12 cellular contexts compared by ENCODE assay signal in the genomic region with DNA sequence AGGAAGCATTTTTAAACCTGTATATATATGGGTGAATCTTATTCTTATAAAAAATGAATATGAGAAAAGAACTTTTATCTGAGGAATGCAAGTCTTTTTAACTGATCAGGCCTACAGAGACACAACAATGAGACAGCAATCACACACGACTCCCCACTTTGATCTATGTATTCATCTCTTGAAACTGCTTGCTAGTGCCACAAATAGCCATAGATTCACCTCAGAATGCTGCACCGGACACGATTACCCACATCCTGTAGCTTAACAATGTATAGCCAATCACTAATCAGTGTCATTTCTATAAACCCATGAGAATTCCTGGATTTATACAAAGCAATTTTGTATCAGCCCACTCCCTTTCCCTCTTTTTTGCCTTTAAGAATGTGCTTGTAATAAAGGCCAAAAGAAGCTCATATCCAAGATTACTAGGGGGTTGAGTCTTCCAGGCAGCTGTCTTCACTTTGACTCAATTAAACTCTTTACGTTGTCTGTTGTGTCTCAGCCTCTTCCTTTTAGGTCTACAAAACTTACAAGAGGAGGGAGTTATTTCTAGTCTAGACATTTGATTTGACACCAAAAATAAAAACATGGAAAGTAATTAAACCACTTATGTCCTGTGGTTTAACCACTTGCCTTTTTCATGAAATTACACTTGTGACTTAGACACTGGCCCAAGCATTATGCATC.
DNase-seq lines count a peak whose midpoint lies in the region; ATAC-seq lines count a peak whose summit lies in the region.
"Had no signal": no experiment of that assay in that cellular context is flagged by ENCODE, and none has a peak within 500 bp of the region (broad histone marks: within the 10 kb centered on the region; RNA-seq: fewer than 3 reads in every experiment).

No MANE protein-coding gene starts in this region.

- H3K4me1 Mint-ChIP-seq in activated CD4-positive, alpha-beta memory T cell treated with anti-CD3 and anti-CD28 coated beads for 36 hours (ENCODE audit: low read depth) = peaks cover 15% of the 10 kb centered on the region
- H3K4me1 Mint-ChIP-seq in activated CD4-positive, alpha-beta memory T cell treated with anti-CD3 and anti-CD28 coated beads, Interleukin-2, amount 10 ng/mL, durations not matched to agents 7 days and 5 days = peaks cover 16% of the 10 kb centered on the region

- H3K27ac Mint-ChIP-seq in activated CD4-positive, alpha-beta memory T cell treated with anti-CD3 and anti-CD28 coated beads for 36 hours = no peak overlapping the region
- no peak overlapping the region for H3K27ac Mint-ChIP-seq in activated CD4-positive, alpha-beta memory T cell treated with anti-CD3 and anti-CD28 coated beads, Interleukin-2, amount 10 ng/mL, durations not matched to agents 7 days and 5 days

- POLR2A ChIA-PET in activated CD4-positive, alpha-beta memory T cell treated with anti-CD3 and anti-CD28 coated beads for 36 hours (lab: Charles Lee) = interaction anchor here (1.2 kb wide), 1 partner anchor 18 kb away, joined by 3 read pairs; no protein-coding TSS in a partner anchor
- POLR2A ChIA-PET in activated CD4-positive, alpha-beta memory T cell treated with anti-CD3 and anti-CD28 coated beads, Interleukin-2, amount 10 ng/mL, durations not matched to agents 7 days and 5 days (lab: Charles Lee) = interaction anchor here (1.4 kb wide), 1 partner anchor 94 kb away, joined by 6 read pairs; no protein-coding TSS in a partner anchor

- H3K9me3 Mint-ChIP-seq in activated CD4-positive, alpha-beta memory T cell treated with anti-CD3 and anti-CD28 coated beads for 36 hours = no peaks in the 10 kb centered on the region
- no peaks in the 10 kb centered on the region for H3K9me3 Mint-ChIP-seq in activated CD4-positive, alpha-beta memory T cell treated with anti-CD3 and anti-CD28 coated beads, Interleukin-2, amount 10 ng/mL, durations not matched to agents 7 days and 5 days

- ATAC-seq in GM19463 (IDR thresholded peaks at IDR 0.05; ENCODE audit: unreplicated experiment) (peak; percentile 88), HG03025 (IDR thresholded peaks at IDR 0.05; ENCODE audit: low FRiP score, unreplicated experiment) (peak; percentile 73)

- CTCF ChIA-PET in activated CD4-positive, alpha-beta memory T cell treated with anti-CD3 and anti-CD28 coated beads for 36 hours (lab: Charles Lee) = interaction anchor here (0.6 to 3.2 kb wide), 4 partner anchors 10 to 228 kb away, joined by 3 to 38 read pairs (median 3); a partner anchor contains a TSS
- CTCF ChIA-PET in activated CD4-positive, alpha-beta memory T cell treated with anti-CD3 and anti-CD28 coated beads, Interleukin-2, amount 10 ng/mL, durations not matched to agents 7 days and 5 days (lab: Charles Lee) = interaction anchor here (1.2 to 2.3 kb wide), 7 partner anchors 10 to 228 kb away, joined by 3 to 15 read pairs (median 6); a partner anchor contains a TSS

- DNase-seq in activated CD4-positive, alpha-beta memory T cell treated with anti-CD3 and anti-CD28 coated beads for 36 hours = peak; percentile 23
- DNase-seq in activated CD4-positive, alpha-beta memory T cell treated with anti-CD3 and anti-CD28 coated beads, Interleukin-2, amount 10 ng/mL, durations not matched to agents 7 days and 5 days = no peak
- DNase-seq in myocyte (ENCODE audit: low read depth) (peak; percentile 9), NCI-H748 (lab: John Stamatoyannopoulos, UW; ENCODE audit: unreplicated experiment) (no peak), OCI-M2 (lab: John Stamatoyannopoulos, UW; ENCODE audit: unreplicated experiment) (no peak), COR-L47 (lab: John Stamatoyannopoulos, UW) (no peak)
- DNase-seq: activated naive CD4-positive, alpha-beta T cell treated with Interleukin-2 at 50 U/mL for 16 hours; cortex of kidney; H7; WERI-Rb-1 had no signal

- no peaks in the 10 kb centered on the region for H3K36me3 Mint-ChIP-seq in activated CD4-positive, alpha-beta memory T cell treated with anti-CD3 and anti-CD28 coated beads for 36 hours
- no peaks in the 10 kb centered on the region for H3K36me3 Mint-ChIP-seq in activated CD4-positive, alpha-beta memory T cell treated with anti-CD3 and anti-CD28 coated beads, Interleukin-2, amount 10 ng/mL, durations not matched to agents 7 days and 5 days (ENCODE audit: low read depth)

- intact Hi-C loops in activated CD4-positive, alpha-beta memory T cell treated with anti-CD3 and anti-CD28 coated beads for 36 hours (cut with micrococcal nuclease) = loop anchor here (1.0 kb wide), 2 partner anchors 20 to 34 kb away; no protein-coding TSS in a partner anchor

- no peaks in the 10 kb centered on the region for H3K27me3 Mint-ChIP-seq in activated CD4-positive, alpha-beta memory T cell treated with anti-CD3 and anti-CD28 coated beads for 36 hours
- no peaks in the 10 kb centered on the region for H3K27me3 Mint-ChIP-seq in activated CD4-positive, alpha-beta memory T cell treated with anti-CD3 and anti-CD28 coated beads, Interleukin-2, amount 10 ng/mL, durations not matched to agents 7 days and 5 days

- H3K4me3 Mint-ChIP-seq in activated CD4-positive, alpha-beta memory T cell treated with anti-CD3 and anti-CD28 coated beads for 36 hours = no peak overlapping the region
- H3K4me3 Mint-ChIP-seq in activated CD4-positive, alpha-beta memory T cell treated with anti-CD3 and anti-CD28 coated beads, Interleukin-2, amount 10 ng/mL, durations not matched to agents 7 days and 5 days = no peak overlapping the region

Comparison
In these comparisons a context has a peak if more than half of its experiments do, and no peak if none do; other contexts are left out.
1. DNase-seq: peak in activated CD4-positive, alpha-beta memory T cell treated with anti-CD3 and anti-CD28 coated beads for 36 hours (single experiment) and myocyte (single experiment); none in activated CD4-positive, alpha-beta memory T cell treated with anti-CD3 and anti-CD28 coated beads, Interleukin-2, amount 10 ng/mL, durations not matched to agents 7 days and 5 days (single experiment), NCI-H748 (single experiment), OCI-M2 (single experiment) and COR-L47 (single experiment).